Comparison of ENCODE assay signal across 19 cellular contexts in genomic region chr12:122749569-122750332, GRCh38. TPM values are rescaled to one million over a fixed set of nuclear protein-coding genes. Genes with fewer than 3 reads are reported as not detected.
A peak's percentile ranks its signal among the peaks of the same experiment; 100 is the strongest.
DNase-seq lines count a peak whose midpoint lies in the region; ATAC-seq and TF ChIP-seq lines count a peak whose summit lies in the region.
"Had no signal": no experiment of that assay in that cellular context is flagged by ENCODE, and none has a peak within 500 bp of the region (broad histone marks: within the 10 kb centered on the region; RNA-seq: fewer than 3 reads in every experiment).

No MANE protein-coding gene starts in this region.

- H3K36me3 Mint-ChIP-seq in activated CD8-positive, alpha-beta T cell treated with anti-CD3 and anti-CD28 coated beads, Interleukin-2, amount 10 ng/mL, durations not matched to agents 7 days and 5 days (ENCODE audit: low read depth), result peaks cover 17% of the 10 kb centered on the region

- TF ChIP-seq RAD21 in IMR-90 (IDR thresholded peaks at IDR 0.05; ENCODE audit: low read length), result no peak

- H3K4me1 ChIP-seq in IMR-90 (ENCODE audit: control insufficient read depth, insufficient read depth, low read length) (peaks cover 6% of the 10 kb centered on the region), neuron (ENCODE audit: insufficient read depth, low read length) (peaks cover 11% of the 10 kb centered on the region)

- TF ChIP-seq POLR2A in IMR-90 (IDR thresholded peaks at IDR 0.05; ENCODE audit: low read depth, low read length), result no peak

- H3K14ac ChIP-seq in IMR-90 (replicated peaks; ENCODE audit: low read depth, low read length), result 0 out of 2 replicates have a peak overlapping the region, but pooled peaks have one; percentile 27

- peaks cover 17 to 19% of the 10 kb centered on the region in 2 experiments for H3K79me1 ChIP-seq in IMR-90 (ENCODE audit: low read depth in 1 of 2, low read length in 2 of 2)

- peak overlapping the region; percentile 27 for H2AFZ ChIP-seq in IMR-90 (replicated peaks; ENCODE audit: low read length, poor library complexity)
- peak overlapping the region; percentile 5 for H2AFZ ChIP-seq in neuron (ENCODE audit: low read depth, low read length)

- peaks cover 3% of the 10 kb centered on the region for H3K36me3 ChIP-seq in IMR-90 (ENCODE audit: control insufficient read depth, insufficient read depth, low read length)
- peaks cover 12% of the 10 kb centered on the region for H3K36me3 ChIP-seq in SK-N-MC (ENCODE audit: insufficient read depth, low read length)
- H3K36me3 ChIP-seq in neuron (ENCODE audit: insufficient read depth, low read length), result peaks cover 10% of the 10 kb centered on the region

- CTCF ChIA-PET in IMR-90 (lab: Yijun Ruan, JAX), result no interaction called here
- CTCF ChIA-PET in activated CD8-positive, alpha-beta T cell treated with anti-CD3 and anti-CD28 coated beads, Interleukin-2, amount 10 ng/mL, durations not matched to agents 7 days and 5 days (lab: Charles Lee), result no interaction called here

- H3K4me2 ChIP-seq in IMR-90 (ENCODE audit: low read depth, low read length), result no peak overlapping the region

- no TSS peak for BruUV-seq in IMR-90 (replicated peaks; lab: Mats Ljungman, UMichigan)

- H4K5ac ChIP-seq in IMR-90 (ENCODE audit: low read depth, low read length), result no peak overlapping the region

- POLR2A ChIA-PET in IMR-90 (lab: Charles Lee; ENCODE audit: unreplicated experiment), result no interaction called here
- POLR2A ChIA-PET in activated CD8-positive, alpha-beta T cell treated with anti-CD3 and anti-CD28 coated beads, Interleukin-2, amount 10 ng/mL, durations not matched to agents 7 days and 5 days (lab: Charles Lee), result no interaction called here

- peaks cover 25% of the 10 kb centered on the region for H3K4me1 Mint-ChIP-seq in activated CD8-positive, alpha-beta T cell treated with anti-CD3 and anti-CD28 coated beads, Interleukin-2, amount 10 ng/mL, durations not matched to agents 7 days and 5 days (ENCODE audit: low read depth)

- no peak overlapping the region for H4K91ac ChIP-seq in IMR-90 (ENCODE audit: insufficient read depth, low read depth, low read length)

- H3K27me3 ChIP-seq in IMR-90 (ENCODE audit: control insufficient read depth, insufficient read depth, low read length), result no peaks in the 10 kb centered on the region
- no peaks in the 10 kb centered on the region for H3K27me3 ChIP-seq in neuron (ENCODE audit: insufficient read depth, low read length)
- H3K27me3 ChIP-seq: ascending aorta, gastrocnemius medialis had no signal

- no peak for ATAC-seq in IMR-90 (ENCODE audit: low read depth)
- ATAC-seq in activated CD8-positive, alpha-beta T cell treated with anti-CD3 and anti-CD28 coated beads, Interleukin-2, amount 10 ng/mL, durations not matched to agents 7 days and 5 days, result no peak
- ATAC-seq in HG02870 (IDR thresholded peaks at IDR 0.05; ENCODE audit: unreplicated experiment), result no peak
- ATAC-seq: gastrocnemius medialis had no signal

- H3K9ac ChIP-seq in IMR-90 (ENCODE audit: low read depth, low read length) (no peak overlapping the region), SK-N-MC (ENCODE audit: insufficient read length) (no peak overlapping the region)

- H3K23ac ChIP-seq in IMR-90 (ENCODE audit: low read depth, low read length), result no peak overlapping the region

- H4K20me1 ChIP-seq in IMR-90 (ENCODE audit: insufficient read depth, low read length), result peaks cover 4% of the 10 kb centered on the region

- dilution Hi-C loops in IMR-90 (cut with HindIII; ENCODE audit: low sequenced_read_pairs, unreplicated experiment), result no loop called here

- DNase-seq in DMS53 (lab: John Stamatoyannopoulos, UW), result peak; percentile 53
- no peak for DNase-seq in DMS53 treated with DMSO at 0.1 percent for 48 hours (lab: John Stamatoyannopoulos, UW; ENCODE audit: unreplicated experiment)
- no peak for DNase-seq in IMR-90
- DNase-seq in SK-N-MC (ENCODE audit: low read depth, low spot score), result no peak
- DNase-seq in activated CD8-positive, alpha-beta T cell treated with anti-CD3 and anti-CD28 coated beads, Interleukin-2, amount 10 ng/mL, durations not matched to agents 7 days and 5 days, result no peak
- DNase-seq in T-helper 1 cell, result no peak
- DNase-seq: 8988T; activated T-cell treated with anti-CD3 and anti-CD28 coated beads, Interleukin-2, amount 50 U/mL, for 48 hours; Calu3; gastrocnemius medialis; HCEC 1CT; KG1; naive B cell; NCI-H2107; small intestine had no signal

- H2BK20ac ChIP-seq in IMR-90 (ENCODE audit: low read depth, low read length), result no peak overlapping the region

- no peak overlapping the region for H2BK120ac ChIP-seq in IMR-90 (ENCODE audit: low read depth, low read length)

- H2AK5ac ChIP-seq in IMR-90 (ENCODE audit: low read depth, low read length), result no peak overlapping the region

- H3K27ac ChIP-seq in IMR-90 (ENCODE audit: insufficient read depth, low read length), result no peak overlapping the region
- peak overlapping the region; percentile 57 for H3K27ac ChIP-seq in SK-N-MC
- H3K27ac ChIP-seq: ascending aorta, gastrocnemius medialis had no signal

- H3K4ac ChIP-seq in IMR-90 (ENCODE audit: low read depth, low read length), result no peak overlapping the region

- H3K18ac ChIP-seq in IMR-90 (ENCODE audit: low read depth, low read length), result no peak overlapping the region

- intact Hi-C loops in IMR-90 (cut with micrococcal nuclease), result loop anchor here (10.0 kb wide), 1 partner anchor 355 kb away; no protein-coding TSS in a partner anchor

- no peak overlapping the region for H2BK5ac ChIP-seq in IMR-90 (ENCODE audit: low read depth, low read length, poor library complexity, severe bottlenecking)

- H3K27me3 Mint-ChIP-seq in activated CD8-positive, alpha-beta T cell treated with anti-CD3 and anti-CD28 coated beads, Interleukin-2, amount 10 ng/mL, durations not matched to agents 7 days and 5 days (ENCODE audit: low read depth), result no peaks in the 10 kb centered on the region
- H3K27me3 Mint-ChIP-seq: naive B cell had no signal

- H3K4me3 ChIP-seq in IMR-90 (ENCODE audit: insufficient read depth, low read depth, low read length) (no peak overlapping the region), SK-N-MC (no peak overlapping the region), neuron (ENCODE audit: low read length) (no peak overlapping the region)
- H3K4me3 ChIP-seq: ascending aorta, gastrocnemius medialis had no signal

- in situ Hi-C loops in IMR-90 (cut with MboI; ENCODE audit: low sequenced_read_pairs), result loop anchor here (5.0 kb wide), 1 partner anchor 112 kb away; no protein-coding TSS in a partner anchor

- no peak overlapping the region for H2BK15ac ChIP-seq in IMR-90 (ENCODE audit: low read depth, low read length)

- no peak overlapping the region for H3K4me3 Mint-ChIP-seq in activated CD8-positive, alpha-beta T cell treated with anti-CD3 and anti-CD28 coated beads, Interleukin-2, amount 10 ng/mL, durations not matched to agents 7 days and 5 days

- H3K9me1 ChIP-seq in IMR-90 (ENCODE audit: insufficient read depth, low read length), result peaks cover 6% of the 10 kb centered on the region; the same call in 1 of the 2 replicates

- H3K9me3 ChIP-seq in IMR-90 (ENCODE audit: control insufficient read depth, insufficient read depth, low read length) (no peaks in the 10 kb centered on the region), SK-N-MC (ENCODE audit: low read depth, low read length) (no peaks in the 10 kb centered on the region), neuron (ENCODE audit: low read length) (no peaks in the 10 kb centered on the region)
- H3K9me3 ChIP-seq: ascending aorta, gastrocnemius medialis had no signal

- H2AK9ac ChIP-seq in IMR-90 (replicated peaks; ENCODE audit: low read depth, low read length, poor library complexity), result no peak overlapping the region

- no peak for TF ChIP-seq CTCF in IMR-90 (conservative IDR thresholded peaks at IDR 0.05; ENCODE audit: low read depth, low read length)

- H3K56ac ChIP-seq in IMR-90 (ENCODE audit: extremely low read depth, insufficient read depth, low read length), result no peak overlapping the region

- H3K27ac Mint-ChIP-seq in activated CD8-positive, alpha-beta T cell treated with anti-CD3 and anti-CD28 coated beads, Interleukin-2, amount 10 ng/mL, durations not matched to agents 7 days and 5 days, result no peak overlapping the region

- no peak overlapping the region for H4K8ac ChIP-seq in IMR-90 (ENCODE audit: low read depth in 2 of 2, low read length in 2 of 2)

- H3K9me3 Mint-ChIP-seq in activated CD8-positive, alpha-beta T cell treated with anti-CD3 and anti-CD28 coated beads, Interleukin-2, amount 10 ng/mL, durations not matched to agents 7 days and 5 days (ENCODE audit: insufficient read depth), result no peaks in the 10 kb centered on the region
- H3K9me3 Mint-ChIP-seq: naive B cell had no signal

- WGBS in IMR-90 (ENCODE audit: extremely low coverage in 2 of 2, insufficient read length in 1 of 2), 2 experiments, result no CpG with 5 or more reads among the region's 6 CpGs

RNA-seq across cellular contexts. Expression of gene DENR, which starts 2.9 kb away (rescaled TPM):
- 8.2 and 32.2 TPM in 2 replicates for total RNA-seq in IMR-90 (2012; rRNA removed)
- 18.4 and 24.5 TPM in 2 replicates for polyA plus RNA-seq in IMR-90 (2012; rRNA removed)
- 6.0 and 8.7 TPM in 2 replicates for polyA plus RNA-seq in IMR-90 (2012; cell fraction: cytosol; rRNA removed)
- polyA plus RNA-seq in IMR-90 (2012; cell fraction: nucleus; rRNA removed; ENCODE audit: low replicate concordance), result 3.4 and 14.4 TPM in 2 replicates
- 10 to 100 TPM; 54.6 to 54.9 TPM for total RNA-seq in activated CD8-positive, alpha-beta T cell treated with anti-CD3 and anti-CD28 coated beads, Interleukin-2, amount 10 ng/mL, durations not matched to agents 7 days and 5 days

RNA-seq across cellular contexts. Expression of gene HCAR1, which starts 19.1 kb away (rescaled TPM):
- total RNA-seq in IMR-90 (2012; rRNA removed), result under 0.01 TPM in 1 of 2 replicates, not detected in the other
- polyA plus RNA-seq in IMR-90 (2012; rRNA removed), result 0.03 TPM in 2 replicates
- 0.01 and 0.02 TPM in 2 replicates for polyA plus RNA-seq in IMR-90 (2012; cell fraction: cytosol; rRNA removed)
- polyA plus RNA-seq in IMR-90 (2012; cell fraction: nucleus; rRNA removed; ENCODE audit: low replicate concordance), result 0.01 TPM in 1 of 2 replicates, not detected in the other
- under 1 TPM; 0.08 TPM for total RNA-seq in activated CD8-positive, alpha-beta T cell treated with anti-CD3 and anti-CD28 coated beads, Interleukin-2, amount 10 ng/mL, durations not matched to agents 7 days and 5 days
- total RNA-seq: ascending aorta had no signal

RNA-seq across cellular contexts. Expression of gene CCDC62, which starts 24.6 kb away (rescaled TPM):
- 0.18 and 0.28 TPM in 2 replicates for total RNA-seq in IMR-90 (2012; rRNA removed)
- 0.09 and 0.10 TPM in 2 replicates for polyA plus RNA-seq in IMR-90 (2012; rRNA removed)
- 0.01 and 0.06 TPM in 2 replicates for polyA plus RNA-seq in IMR-90 (2012; cell fraction: cytosol; rRNA removed)
- polyA plus RNA-seq in IMR-90 (2012; cell fraction: nucleus; rRNA removed; ENCODE audit: low replicate concordance), result 0.05 and 0.41 TPM in 2 replicates
- under 1 TPM; 0.60 to 0.63 TPM for total RNA-seq in activated CD8-positive, alpha-beta T cell treated with anti-CD3 and anti-CD28 coated beads, Interleukin-2, amount 10 ng/mL, durations not matched to agents 7 days and 5 days
- total RNA-seq: ascending aorta had no signal

RNA-seq across cellular contexts. Expression of gene HCAR3, which starts 33.1 kb away (rescaled TPM):
- not detected in 2 replicates for total RNA-seq in IMR-90 (2012; rRNA removed)
- not detected in 2 replicates for polyA plus RNA-seq in IMR-90 (2012; rRNA removed)
- polyA plus RNA-seq in IMR-90 (2012; cell fraction: cytosol; rRNA removed), result not detected in 2 replicates
- polyA plus RNA-seq in IMR-90 (2012; cell fraction: nucleus; rRNA removed; ENCODE audit: low replicate concordance), result not detected in 2 replicates
- not detected for total RNA-seq in activated CD8-positive, alpha-beta T cell treated with anti-CD3 and anti-CD28 coated beads, Interleukin-2, amount 10 ng/mL, durations not matched to agents 7 days and 5 days
- total RNA-seq: ascending aorta, gastrocnemius medialis, kidney epithelial cell had no signal

RNA-seq across cellular contexts. Expression of gene HCAR2, which starts 46.6 kb away (rescaled TPM):
- total RNA-seq in IMR-90 (2012; rRNA removed), result not detected in 2 replicates
- polyA plus RNA-seq in IMR-90 (2012; rRNA removed), result not detected in 2 replicates
- not detected in 2 replicates for polyA plus RNA-seq in IMR-90 (2012; cell fraction: cytosol; rRNA removed)
- not detected in 2 replicates for polyA plus RNA-seq in IMR-90 (2012; cell fraction: nucleus; rRNA removed; ENCODE audit: low replicate concordance)
- not detected for total RNA-seq in activated CD8-positive, alpha-beta T cell treated with anti-CD3 and anti-CD28 coated beads, Interleukin-2, amount 10 ng/mL, durations not matched to agents 7 days and 5 days
- total RNA-seq: Calu3, kidney epithelial cell had no signal
